Comparison of ENCODE assay signal across 8 cellular contexts in the genomic region with DNA sequence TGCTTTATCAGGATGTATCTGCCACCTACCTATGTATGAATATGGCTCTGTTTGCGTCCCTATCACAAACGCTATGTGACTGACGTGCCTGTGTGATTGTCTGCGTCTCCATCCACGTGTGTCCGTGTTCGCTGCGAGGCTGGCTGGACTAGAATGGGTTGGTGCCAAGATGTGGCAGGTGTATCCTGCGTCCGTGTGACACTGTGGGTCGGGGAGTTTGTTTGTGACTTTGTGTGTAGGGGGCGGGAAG. TPM values are rescaled to one million over a fixed set of nuclear protein-coding genes. Genes with fewer than 3 reads are reported as not detected.
DNase-seq lines count a peak whose midpoint lies in the region; ATAC-seq, FAIRE-seq and TF ChIP-seq lines count a peak whose summit lies in the region.

No MANE protein-coding gene starts in this region.

- TF ChIP-seq CTCF in kidney (IDR thresholded peaks at IDR 0.05; ENCODE audit: borderline replicate concordance, extremely low read depth, insufficient read depth) (no peak), thyroid gland (IDR thresholded peaks at IDR 0.05) (peak in 1 of 6 experiments; percentile 1)

- DNase-seq in activated CD8-positive, alpha-beta memory T cell treated with anti-CD3 and anti-CD28 coated beads, Interleukin-2, amount 50 U/mL, for 1 hour (ENCODE audit: extremely low read depth), result peak; percentile 91
- DNase-seq in activated CD8-positive, alpha-beta memory T cell treated with anti-CD3 and anti-CD28 coated beads, Interleukin-2, amount 50 U/mL, for 4 hours, result no peak
- DNase-seq in activated naive CD8-positive, alpha-beta T cell treated with anti-CD3 and anti-CD28 coated beads, Interleukin-2, amount 10 ng/mL, durations not matched to agents 7 days and 5 days, result no peak
- no peak for DNase-seq in kidney
- DNase-seq in thyroid gland, result peak; percentile 74 to 79
- no peak for DNase-seq in pons (ENCODE audit: low spot score)
- no peak for DNase-seq in COLO668 (lab: John Stamatoyannopoulos, UW; ENCODE audit: unreplicated experiment)

- H3K4me3 Mint-ChIP-seq in activated naive CD8-positive, alpha-beta T cell treated with anti-CD3 and anti-CD28 coated beads, Interleukin-2, amount 10 ng/mL, durations not matched to agents 7 days and 5 days, result peak overlapping the region; percentile 96

- H3K4me3 ChIP-seq in kidney (ENCODE audit: low read length in 2 of 2), result peak overlapping the region; percentile 61 to 69
- peak overlapping the region in 1 of 3 donors; percentile 46 for H3K4me3 ChIP-seq in thyroid gland (replicated peaks in 1 of 3)

- peaks cover 28% of the 10 kb centered on the region for H3K4me1 Mint-ChIP-seq in activated naive CD8-positive, alpha-beta T cell treated with anti-CD3 and anti-CD28 coated beads, Interleukin-2, amount 10 ng/mL, durations not matched to agents 7 days and 5 days

- no peaks in the 10 kb centered on the region for H3K27me3 ChIP-seq in thyroid gland

- no peaks in the 10 kb centered on the region for H3K9me3 Mint-ChIP-seq in activated naive CD8-positive, alpha-beta T cell treated with anti-CD3 and anti-CD28 coated beads, Interleukin-2, amount 10 ng/mL, durations not matched to agents 7 days and 5 days

- FAIRE-seq in kidney (lab: Jason Lieb, UNC), result no peak

- TF ChIP-seq POLR2A in thyroid gland (IDR thresholded peaks at IDR 0.05), result no peak

- intact Hi-C loops in kidney (cut with DNase I), result no loop called here
- intact Hi-C loops in thyroid gland (cut with DNase I), result no loop called here

- POLR2A ChIA-PET in activated naive CD8-positive, alpha-beta T cell treated with anti-CD3 and anti-CD28 coated beads, Interleukin-2, amount 10 ng/mL, durations not matched to agents 7 days and 5 days (lab: Charles Lee), result interaction anchor here (1.0 to 8.6 kb wide), 5 partner anchors 13 to 54 kb away, joined by 3 to 361 read pairs (median 4); a partner anchor contains a TSS

- H3K27ac Mint-ChIP-seq in activated naive CD8-positive, alpha-beta T cell treated with anti-CD3 and anti-CD28 coated beads, Interleukin-2, amount 10 ng/mL, durations not matched to agents 7 days and 5 days, result peak overlapping the region; percentile 99

- WGBS in thyroid gland, 2 donors, result 3 to 8% methylated on average over 8 to 12 of the region's 12 CpGs

- H3K36me3 Mint-ChIP-seq in activated naive CD8-positive, alpha-beta T cell treated with anti-CD3 and anti-CD28 coated beads, Interleukin-2, amount 10 ng/mL, durations not matched to agents 7 days and 5 days, result no peaks in the 10 kb centered on the region

- peak overlapping the region; percentile 96 to 98 for H3K27ac ChIP-seq in kidney (ENCODE audit: low read depth in 2 of 2, low read length in 2 of 2)
- peak overlapping the region; percentile 96 to 99 (median 96) for H3K27ac ChIP-seq in thyroid gland

- no peaks in the 10 kb centered on the region for H3K27me3 Mint-ChIP-seq in activated naive CD8-positive, alpha-beta T cell treated with anti-CD3 and anti-CD28 coated beads, Interleukin-2, amount 10 ng/mL, durations not matched to agents 7 days and 5 days

- H3K9me3 ChIP-seq in kidney (ENCODE audit: control insufficient read depth in 1 of 2, low read length in 2 of 2) (no peaks in the 10 kb centered on the region), thyroid gland (no peaks in the 10 kb centered on the region)

- H3K36me3 ChIP-seq in kidney (ENCODE audit: control insufficient read depth in 1 of 2, insufficient read depth in 2 of 2, low read length in 2 of 2) (no peaks in the 10 kb centered on the region), thyroid gland (no peaks in the 10 kb centered on the region)

- ATAC-seq in activated naive CD8-positive, alpha-beta T cell treated with anti-CD3 and anti-CD28 coated beads, Interleukin-2, amount 10 ng/mL, durations not matched to agents 7 days and 5 days (ENCODE audit: low read depth), result no peak
- ATAC-seq in GM19463 (IDR thresholded peaks at IDR 0.05; ENCODE audit: unreplicated experiment), result no peak

- peaks cover 18 to 45% of the 10 kb centered on the region in 2 donors for H3K4me1 ChIP-seq in kidney (ENCODE audit: control insufficient read depth in 1 of 2, insufficient read depth in 1 of 2, low read depth in 1 of 2, low read length in 2 of 2)
- peaks cover 51 to 71% of the 10 kb centered on the region in 2 donors for H3K4me1 ChIP-seq in thyroid gland

- H3K9ac ChIP-seq in kidney (ENCODE audit: low read length in 2 of 2), result peak overlapping the region; percentile 49 to 72

RNA-seq across cellular contexts. Expression of a gene that starts 6.7 kb away (rescaled TPM):
- total RNA-seq in activated naive CD8-positive, alpha-beta T cell treated with anti-CD3 and anti-CD28 coated beads, Interleukin-2, amount 10 ng/mL, durations not matched to agents 7 days and 5 days, result 10 to 100 TPM; 20.0 to 20.3 TPM
- total RNA-seq in kidney (58.1 TPM), thyroid gland (100 to 1,000 TPM; 128 to 145 (median 136) TPM)
- polyA plus RNA-seq in kidney (ENCODE audit: insufficient read depth, low read depth, low replicate concordance), result 41.8 TPM

RNA-seq across cellular contexts. Expression of a gene that starts 9.2 kb away (rescaled TPM):
- 10 to 100 TPM; 82.7 to 84.6 TPM for total RNA-seq in activated naive CD8-positive, alpha-beta T cell treated with anti-CD3 and anti-CD28 coated beads, Interleukin-2, amount 10 ng/mL, durations not matched to agents 7 days and 5 days
- total RNA-seq in kidney (128 TPM), thyroid gland (100 to 1,000 TPM; 111 to 393 (median 220) TPM)
- polyA plus RNA-seq in kidney (ENCODE audit: insufficient read depth, low read depth, low replicate concordance), result 142 TPM

RNA-seq across cellular contexts. Expression of a gene that starts 19.5 kb away (rescaled TPM):
- 100 to 1,000 TPM; 170 to 181 TPM for total RNA-seq in activated naive CD8-positive, alpha-beta T cell treated with anti-CD3 and anti-CD28 coated beads, Interleukin-2, amount 10 ng/mL, durations not matched to agents 7 days and 5 days
- total RNA-seq in kidney, result 171 TPM
- 664 TPM for polyA plus RNA-seq in kidney (ENCODE audit: insufficient read depth, low read depth, low replicate concordance)
- 100 to 1,000 TPM; 166 to 496 (median 328) TPM for total RNA-seq in thyroid gland

RNA-seq across cellular contexts. Expression of a gene that starts 19.8 kb away (rescaled TPM):
- total RNA-seq in activated naive CD8-positive, alpha-beta T cell treated with anti-CD3 and anti-CD28 coated beads, Interleukin-2, amount 10 ng/mL, durations not matched to agents 7 days and 5 days, result 10 to 100 TPM in 1 of 2 experiments, 1 to 10 TPM in 1; 5.8 to 10.8 TPM
- total RNA-seq in kidney, result 3.2 TPM
- polyA plus RNA-seq in kidney (ENCODE audit: insufficient read depth, low read depth, low replicate concordance), result 10.0 TPM
- under 1 TPM in 1 of 4 donors, not detected in 3; 0.67 TPM for total RNA-seq in thyroid gland

RNA-seq across cellular contexts. Expression of a gene that starts 24.3 kb away (rescaled TPM):
- total RNA-seq in activated naive CD8-positive, alpha-beta T cell treated with anti-CD3 and anti-CD28 coated beads, Interleukin-2, amount 10 ng/mL, durations not matched to agents 7 days and 5 days, result 10 to 100 TPM; 46.2 to 47.8 TPM
- total RNA-seq in kidney, result 7.9 TPM
- 1.3 TPM for polyA plus RNA-seq in kidney (ENCODE audit: insufficient read depth, low read depth, low replicate concordance)
- total RNA-seq in thyroid gland, result 10 to 100 TPM in 1 of 4 donors, 1 to 10 TPM in 3; 1.5 to 11.8 (median 5.4) TPM

Comparison
In these comparisons a context has a peak if more than half of its experiments do, and no peak if none do; other contexts are left out.
1. DNase-seq: peak in activated CD8-positive, alpha-beta memory T cell treated with anti-CD3 and anti-CD28 coated beads, Interleukin-2, amount 50 U/mL, for 1 hour (single experiment) and thyroid gland (2 of 2); none in activated CD8-positive, alpha-beta memory T cell treated with anti-CD3 and anti-CD28 coated beads, Interleukin-2, amount 50 U/mL, for 4 hours (single experiment), activated naive CD8-positive, alpha-beta T cell treated with anti-CD3 and anti-CD28 coated beads, Interleukin-2, amount 10 ng/mL, durations not matched to agents 7 days and 5 days (single experiment), kidney (single experiment), pons (single experiment) and COLO668 (single experiment).